ENCODE assay signal across 23 cellular contexts in genomic region chr9:89350988-89351557, GRCh38. TPM values are rescaled to one million over a fixed set of nuclear protein-coding genes. Genes with fewer than 3 reads are reported as not detected.
DNase-seq lines count a peak whose midpoint lies in the region; ATAC-seq and TF ChIP-seq lines count a peak whose summit lies in the region.
"Had no signal": no experiment of that assay in that cellular context is flagged by ENCODE, and none has a peak within 500 bp of the region (broad histone marks: within the 10 kb centered on the region; RNA-seq: fewer than 3 reads in every experiment).

No MANE protein-coding gene starts in this region.

- H4K20me1 ChIP-seq in GM23338 (replicated peaks; ENCODE audit: insufficient read depth), result peaks cover 22% of the 10 kb centered on the region

- no peaks in the 10 kb centered on the region for H3K4me1 ChIP-seq in GM23338 (ENCODE audit: insufficient read depth)

- H3K36me3 ChIP-seq in GM23338 (ENCODE audit: insufficient read depth), result peaks cover 46% of the 10 kb centered on the region

- H3K27ac ChIP-seq in GM23338 (ENCODE audit: low read depth), result no peak overlapping the region
- H3K27ac ChIP-seq: esophagus squamous epithelium, stomach had no signal

- H3K27ac Mint-ChIP-seq in CD14-positive monocyte (peak overlapping the region; percentile 6 to 93 (median 85)), GM23338 (no peak overlapping the region)
- H3K27ac Mint-ChIP-seq in activated CD8-positive, alpha-beta T cell treated with anti-CD3 and anti-CD28 coated beads for 36 hours, result peak overlapping the region; percentile 10
- H3K27ac Mint-ChIP-seq: mesothelial cell of epicardium, nephron progenitor cell, type B pancreatic cell had no signal

- H3K27me3 Mint-ChIP-seq in CD14-positive monocyte (ENCODE audit: low read depth in 3 of 3), result no peaks in the 10 kb centered on the region
- H3K27me3 Mint-ChIP-seq in activated CD8-positive, alpha-beta T cell treated with anti-CD3 and anti-CD28 coated beads for 36 hours, result no peaks in the 10 kb centered on the region
- peaks cover 2% of the 10 kb centered on the region for H3K27me3 Mint-ChIP-seq in GM23338 (ENCODE audit: insufficient read depth, low read depth, poor library complexity)
- H3K27me3 Mint-ChIP-seq: activated CD4-positive, alpha-beta T cell treated with anti-CD3 and anti-CD28 coated beads, Interleukin-2, amount 10 ng/mL, durations not matched to agents 7 days and 5 days; type B pancreatic cell had no signal

- H3K4me3 Mint-ChIP-seq in CD14-positive monocyte, result no peak overlapping the region
- no peak overlapping the region for H3K4me3 Mint-ChIP-seq in activated CD8-positive, alpha-beta T cell treated with anti-CD3 and anti-CD28 coated beads for 36 hours
- H3K4me3 Mint-ChIP-seq in GM23338, result no peak overlapping the region
- H3K4me3 Mint-ChIP-seq: activated CD4-positive, alpha-beta T cell treated with anti-CD3 and anti-CD28 coated beads, Interleukin-2, amount 10 ng/mL, durations not matched to agents 7 days and 5 days; mesothelial cell of epicardium; nephron progenitor cell; type B pancreatic cell had no signal

- H3K79me2 ChIP-seq in GM23338 (replicated peaks; ENCODE audit: insufficient read depth), result peaks cover 3% of the 10 kb centered on the region; the same call in 1 of the 2 replicates

- H3K9me2 ChIP-seq in GM23338 (ENCODE audit: insufficient read depth), result no peaks in the 10 kb centered on the region

- no peak overlapping the region for H3K4me2 ChIP-seq in GM23338

- intact Hi-C loops in CD14-positive monocyte (cut with micrococcal nuclease), result no loop called here
- intact Hi-C loops in activated CD8-positive, alpha-beta T cell treated with anti-CD3 and anti-CD28 coated beads for 36 hours (cut with micrococcal nuclease), result no loop called here

- no peak overlapping the region for H2AFZ ChIP-seq in GM23338

- CTCF ChIA-PET in activated CD8-positive, alpha-beta T cell treated with anti-CD3 and anti-CD28 coated beads for 36 hours (lab: Charles Lee), result interaction anchor here (1.5 kb wide), 1 partner anchor 25 kb away, joined by 7 read pairs; no protein-coding TSS in a partner anchor

- no peaks in the 10 kb centered on the region for H3K9me3 Mint-ChIP-seq in CD14-positive monocyte
- H3K9me3 Mint-ChIP-seq in activated CD8-positive, alpha-beta T cell treated with anti-CD3 and anti-CD28 coated beads for 36 hours, result no peaks in the 10 kb centered on the region
- no peaks in the 10 kb centered on the region for H3K9me3 Mint-ChIP-seq in GM23338
- H3K9me3 Mint-ChIP-seq: activated CD4-positive, alpha-beta T cell treated with anti-CD3 and anti-CD28 coated beads, Interleukin-2, amount 10 ng/mL, durations not matched to agents 7 days and 5 days; activated naive CD4-positive, alpha-beta T cell treated with anti-CD3 and anti-CD28 coated beads, Interleukin-2, amount 50 U/mL, for 72 hours; mesothelial cell of epicardium; nephron progenitor cell; type B pancreatic cell had no signal

- DNase-seq in NCI-H2196 (lab: John Stamatoyannopoulos, UW; ENCODE audit: unreplicated experiment) (peak; percentile 22), NCI-H2196 treated with DMSO at 0.1 percent for 48 hours (lab: John Stamatoyannopoulos, UW; ENCODE audit: unreplicated experiment) (no peak), CD14-positive monocyte (ENCODE audit: low spot score) (no peak), mesenteric fat pad (ENCODE audit: low spot score) (peak; percentile 18), AG20443 (ENCODE audit: low spot score) (no peak), GM23338 (ENCODE audit: low spot score) (no peak)
- DNase-seq in activated CD8-positive, alpha-beta T cell treated with anti-CD3 and anti-CD28 coated beads for 36 hours, result no peak
- DNase-seq: 8988T; activated CD4-positive, alpha-beta T cell treated with anti-CD3 and anti-CD28 coated beads, Interleukin-2, amount 10 ng/mL, durations not matched to agents 7 days and 5 days; Calu3; effector memory CD4-positive, alpha-beta T cell; esophagus squamous epithelium; kidney glomerular epithelial cell; NCI-H1092 treated with DMSO at 0.1 percent for 48 hours; NCI-H2107; NCI-H69; nephron progenitor cell; small intestine; stomach had no signal

- H3K27me3 ChIP-seq in GM23338 (ENCODE audit: insufficient read depth), result no peaks in the 10 kb centered on the region
- H3K27me3 ChIP-seq: esophagus squamous epithelium, stomach had no signal

- H3K4me1 Mint-ChIP-seq in CD14-positive monocyte (peaks cover 30% of the 10 kb centered on the region), GM23338 (no peaks in the 10 kb centered on the region)
- peaks cover 21% of the 10 kb centered on the region for H3K4me1 Mint-ChIP-seq in activated CD8-positive, alpha-beta T cell treated with anti-CD3 and anti-CD28 coated beads for 36 hours (ENCODE audit: low read depth)
- H3K4me1 Mint-ChIP-seq: mesothelial cell of epicardium, nephron progenitor cell had no signal

- H3F3A ChIP-seq in GM23338 (replicated peaks; ENCODE audit: low read depth), result no peaks in the 10 kb centered on the region

- no peak for ATAC-seq in activated CD8-positive, alpha-beta T cell treated with anti-CD3 and anti-CD28 coated beads for 36 hours
- ATAC-seq in HG03175 (IDR thresholded peaks at IDR 0.05; ENCODE audit: unreplicated experiment) (no peak), GM23338 (no peak)
- ATAC-seq: activated naive CD4-positive, alpha-beta T cell treated with anti-CD3 and anti-CD28 coated beads, Interleukin-2, amount 50 U/mL, for 72 hours had no signal

- POLR2A ChIA-PET in activated CD8-positive, alpha-beta T cell treated with anti-CD3 and anti-CD28 coated beads for 36 hours (lab: Charles Lee), result interaction anchor here (1.0 to 1.5 kb wide), 4 partner anchors 8 to 26 kb away, joined by 3 to 5 read pairs (median 4); no protein-coding TSS in a partner anchor

- H3K4me3 ChIP-seq in GM23338, result no peak overlapping the region
- H3K4me3 ChIP-seq: esophagus squamous epithelium, stomach had no signal

- H3K36me3 Mint-ChIP-seq in CD14-positive monocyte (peaks cover 86 to 98% of the 10 kb centered on the region in 2 donors), GM23338 (ENCODE audit: low read depth) (peaks cover 95% of the 10 kb centered on the region)
- H3K36me3 Mint-ChIP-seq in activated CD8-positive, alpha-beta T cell treated with anti-CD3 and anti-CD28 coated beads for 36 hours (ENCODE audit: low read depth), result peaks cover 66% of the 10 kb centered on the region

- TF ChIP-seq CTCF in CD14-positive monocyte (IDR thresholded peaks at IDR 0.05) (no peak), GM23338 (conservative IDR thresholded peaks at IDR 0.05; ENCODE audit: low read depth in 2 of 2) (no peak)
- no peak for TF ChIP-seq CTCF in activated CD8-positive, alpha-beta T cell treated with anti-CD3 and anti-CD28 coated beads for 36 hours (IDR thresholded peaks at IDR 0.05)

TF ChIP-seq in GM23338, 12 proteins besides CTCF, POLR2A, EP300 and RAD21:
- no peak for TF ChIP-seq CREB1 (CRISPR knock-in tag; IDR thresholded peaks at IDR 0.05; ENCODE audit: low read depth)
- no peak for TF ChIP-seq EZH2 (IDR thresholded peaks at IDR 0.05; ENCODE audit: low read depth, unreplicated experiment)
- no peak for TF ChIP-seq ZNF331 (CRISPR knock-in tag; IDR thresholded peaks at IDR 0.05; ENCODE audit: low read depth)
- no peak for TF ChIP-seq ETS1 (IDR thresholded peaks at IDR 0.05)
TF ChIP-seq in GM23338: peak in this region for 0.

RNA-seq across cellular contexts. Expression of gene SECISBP2, which starts 32.8 kb away (rescaled TPM):
- polyA plus RNA-seq in CD14-positive monocyte, result 1 to 10 TPM; 8.6 to 9.8 TPM
- 10 to 100 TPM; 40.4 to 42.5 TPM for total RNA-seq in activated CD8-positive, alpha-beta T cell treated with anti-CD3 and anti-CD28 coated beads for 36 hours
- 37.7 TPM for total RNA-seq in mesenteric fat pad
- 86.8 and 88.1 TPM in 2 replicates for total RNA-seq in GM23338 (2014; rRNA removed; shearing (Covaris generic))
- polyA plus RNA-seq in GM23338 (2016; fragmentation: Nextera tagmentation; extraction: Ambion mirVana), result 71.3 and 77.7 TPM in 2 replicates

RNA-seq across cellular contexts. Expression of gene CKS2, which starts 40.1 kb away (rescaled TPM):
- 10 to 100 TPM; 12.3 to 14.5 TPM for polyA plus RNA-seq in CD14-positive monocyte
- 100 to 1,000 TPM; 221 to 230 TPM for total RNA-seq in activated CD8-positive, alpha-beta T cell treated with anti-CD3 and anti-CD28 coated beads for 36 hours
- 6.5 TPM for total RNA-seq in mesenteric fat pad
- total RNA-seq in GM23338 (2014; rRNA removed; shearing (Covaris generic)), result 344 and 512 TPM in 2 replicates
- polyA plus RNA-seq in GM23338 (2016; fragmentation: Nextera tagmentation; extraction: Ambion mirVana), result 1,783 and 1,909 TPM in 2 replicates

Comparison
In these comparisons a context has a peak if more than half of its experiments do, and no peak if none do; other contexts are left out.
1. DNase-seq: peak in NCI-H2196 (single experiment) and mesenteric fat pad (single experiment); none in NCI-H2196 treated with DMSO at 0.1 percent for 48 hours (single experiment), CD14-positive monocyte (single experiment), activated CD8-positive, alpha-beta T cell treated with anti-CD3 and anti-CD28 coated beads for 36 hours (single experiment), AG20443 (single experiment) and GM23338 (single experiment).
2. RNA of gene CKS2, which starts 40.1 kb away (total RNA-seq): 344 to 512 TPM in GM23338 and 221 to 230 TPM in activated CD8-positive, alpha-beta T cell treated with anti-CD3 and anti-CD28 coated beads for 36 hours; 6.5 TPM in mesenteric fat pad (single experiment); every median in the first group is over 10 times any median in the second.